ENCODE assay signal across 8 cellular contexts in genomic region chr22:22959147-22959827, GRCh38.
DNase-seq lines count a peak whose midpoint lies in the region; ATAC-seq and TF ChIP-seq lines count a peak whose summit lies in the region.

No MANE protein-coding gene starts in this region.

- 32 to 36% methylated on average over 7 to 9 of the region's 9 CpGs for WGBS in endodermal cell (ENCODE audit: insufficient coverage in 1 of 2, insufficient read length in 1 of 2), 2 experiments

- peaks cover 16% of the 10 kb centered on the region for H3K9me3 ChIP-seq in endodermal cell (ENCODE audit: control insufficient read depth, low read length)

- H3K4me1 ChIP-seq in endodermal cell (ENCODE audit: control insufficient read depth, insufficient read depth, low read length) = no peaks in the 10 kb centered on the region

- peaks cover 24% of the 10 kb centered on the region for H3K27me3 Mint-ChIP-seq in endodermal cell (ENCODE audit: insufficient read depth)

- H3K9ac ChIP-seq in endodermal cell (ENCODE audit: extremely low read depth, low read length, poor library complexity, severe bottlenecking) = no peak overlapping the region

- H3K4me3 ChIP-seq in H7 (ENCODE audit: insufficient read depth, low read depth, low read length) (no peak overlapping the region), endodermal cell (ENCODE audit: low read length) (no peak overlapping the region)

- DNase-seq in AG20443 (ENCODE audit: low spot score) (peak; percentile 60), H7 (peak; percentile 66), NCI-H82 (lab: John Stamatoyannopoulos, UW) (peak; percentile 88), endodermal cell (peak; percentile 92), myocyte (ENCODE audit: low read depth) (peak; percentile 86)
- DNase-seq in activated CD8-positive, alpha-beta memory T cell treated with anti-CD3 and anti-CD28 coated beads for 4 hours (ENCODE audit: low read depth in 2 of 2) = peak; percentile 45 to 54
- DNase-seq in stimulated activated effector memory CD8-positive, alpha-beta T cell treated with anti-CD3 and anti-CD28 coated beads, Interleukin-12 subunit alpha, Interleukin-12 subunit beta, amount 100 ng/mL, for 72 hours (ENCODE audit: low spot score in 2 of 2) = peak; percentile 55 to 84

- H3K4me3 Mint-ChIP-seq in endodermal cell = no peak overlapping the region
- H3K4me3 Mint-ChIP-seq in stimulated activated effector memory CD8-positive, alpha-beta T cell treated with anti-CD3 and anti-CD28 coated beads, Interleukin-12 subunit alpha, Interleukin-12 subunit beta, amount 100 ng/mL, for 72 hours = no peak overlapping the region

- peaks cover 4% of the 10 kb centered on the region for H3K4me1 Mint-ChIP-seq in endodermal cell
- H3K4me1 Mint-ChIP-seq in stimulated activated effector memory CD8-positive, alpha-beta T cell treated with anti-CD3 and anti-CD28 coated beads, Interleukin-12 subunit alpha, Interleukin-12 subunit beta, amount 100 ng/mL, for 72 hours = no peaks in the 10 kb centered on the region

- H3K36me3 ChIP-seq in H7 (replicated peaks; ENCODE audit: control insufficient read depth, insufficient read depth, low read length) (no peaks in the 10 kb centered on the region), endodermal cell (ENCODE audit: control insufficient read depth, insufficient read depth, low read length) (no peaks in the 10 kb centered on the region)

- H3K27ac ChIP-seq in endodermal cell (ENCODE audit: low read depth, low read length) = no peak overlapping the region

- peaks cover 22% of the 10 kb centered on the region for H3K9me3 Mint-ChIP-seq in endodermal cell
- H3K9me3 Mint-ChIP-seq in stimulated activated effector memory CD8-positive, alpha-beta T cell treated with anti-CD3 and anti-CD28 coated beads, Interleukin-12 subunit alpha, Interleukin-12 subunit beta, amount 100 ng/mL, for 72 hours = peaks cover 8% of the 10 kb centered on the region

- no peak overlapping the region for H3K27ac Mint-ChIP-seq in endodermal cell
- no peak overlapping the region for H3K27ac Mint-ChIP-seq in stimulated activated effector memory CD8-positive, alpha-beta T cell treated with anti-CD3 and anti-CD28 coated beads, Interleukin-12 subunit alpha, Interleukin-12 subunit beta, amount 100 ng/mL, for 72 hours

- no peaks in the 10 kb centered on the region for H3K36me3 Mint-ChIP-seq in endodermal cell (ENCODE audit: low read depth)
- H3K36me3 Mint-ChIP-seq in stimulated activated effector memory CD8-positive, alpha-beta T cell treated with anti-CD3 and anti-CD28 coated beads, Interleukin-12 subunit alpha, Interleukin-12 subunit beta, amount 100 ng/mL, for 72 hours = no peaks in the 10 kb centered on the region

- peak; percentile 99 for TF ChIP-seq CTCF in endodermal cell (conservative IDR thresholded peaks at IDR 0.05)

- no peaks in the 10 kb centered on the region; the same call in 1 of the 2 replicates for H3K27me3 ChIP-seq in H7 (ENCODE audit: control insufficient read depth, insufficient read depth, low read length)
- H3K27me3 ChIP-seq in endodermal cell (ENCODE audit: control insufficient read depth, insufficient read depth, low read length, poor library complexity, severe bottlenecking) = peaks cover 11% of the 10 kb centered on the region

- peak; percentile 64 for ATAC-seq in stimulated activated effector memory CD8-positive, alpha-beta T cell treated with anti-CD3 and anti-CD28 coated beads, Interleukin-12 subunit alpha, Interleukin-12 subunit beta, amount 100 ng/mL, for 72 hours
- no peak for ATAC-seq in GM18517 (IDR thresholded peaks at IDR 0.05; ENCODE audit: unreplicated experiment)
